Comparison of ENCODE assay signal across 12 cellular contexts in genomic region chr2:13676269-13676668, GRCh38.
DNase-seq lines count a peak whose midpoint lies in the region; ATAC-seq and TF ChIP-seq lines count a peak whose summit lies in the region.
"Had no signal": no experiment of that assay in that cellular context is flagged by ENCODE, and none has a peak within 500 bp of the region (broad histone marks: within the 10 kb centered on the region; RNA-seq: fewer than 3 reads in every experiment).

No MANE protein-coding gene starts in this region.

- no peaks in the 10 kb centered on the region for H3K27me3 ChIP-seq in foreskin keratinocyte

- TF ChIP-seq CTCF in foreskin keratinocyte (conservative IDR thresholded peaks at IDR 0.05) = no peak

- DNase-seq in AG20443 (ENCODE audit: low spot score) (peak; percentile 45), SK-MEL-5 (ENCODE audit: low read depth, low spot score) (peak; percentile 57), foreskin keratinocyte (peak in 1 of 2 donors; percentile 63), NCI-H2029 (lab: John Stamatoyannopoulos, UW) (no peak), NCI-H748 treated with DMSO at 0.1 percent for 48 hours (lab: John Stamatoyannopoulos, UW) (no peak)
- DNase-seq: activated CD4-positive, alpha-beta T cell treated with anti-CD3 and anti-CD28 coated beads for 48 hours; DMS79; NCI-H226; stimulated activated CD4-positive, alpha-beta T cell treated with anti-CD3 and anti-CD28 coated beads, Interleukin-2, amount 100 ng/mL, for 24 hours had no signal

- no peaks in the 10 kb centered on the region for H3K4me1 ChIP-seq in foreskin keratinocyte

- in situ Hi-C loops in SK-MEL-5 (cut with HindIII; ENCODE audit: low pct_unique_long_range_greater_than_20kb, low sequenced_read_pairs) = no loop called here

- peak; percentile 71 for ATAC-seq in HG03025 (IDR thresholded peaks at IDR 0.05; ENCODE audit: low FRiP score, unreplicated experiment)
- peak; percentile 93 for ATAC-seq in foreskin keratinocyte
- no peak for ATAC-seq in esophagus mucosa
- ATAC-seq in HG03457 (IDR thresholded peaks at IDR 0.05; ENCODE audit: unreplicated experiment) = no peak

- no peak overlapping the region for H3K27ac ChIP-seq in foreskin keratinocyte

Comparison
In these comparisons a context has a peak if more than half of its experiments do, and no peak if none do; other contexts are left out.
1. DNase-seq: peak in AG20443 (single experiment) and SK-MEL-5 (single experiment); none in NCI-H2029 (single experiment) and NCI-H748 treated with DMSO at 0.1 percent for 48 hours (single experiment).
2. ATAC-seq: peak in HG03025 (single experiment) and foreskin keratinocyte (single experiment); none in esophagus mucosa (single experiment) and HG03457 (single experiment).